12 cellular contexts compared by ENCODE assay signal in genomic region chr13:48567521-48568331, GRCh38. TPM values are rescaled to one million over a fixed set of nuclear protein-coding genes. Genes with fewer than 3 reads are reported as not detected.
DNase-seq lines count a peak whose midpoint lies in the region; ATAC-seq and TF ChIP-seq lines count a peak whose summit lies in the region.
"Had no signal": no experiment of that assay in that cellular context is flagged by ENCODE, and none has a peak within 500 bp of the region (broad histone marks: within the 10 kb centered on the region; RNA-seq: fewer than 3 reads in every experiment).

No MANE protein-coding gene starts in this region.

- H3K4me1 ChIP-seq in lung (ENCODE audit: control insufficient read depth in 2 of 2, insufficient read depth in 2 of 2, low read length in 2 of 2) (peaks cover 3 to 8% of the 10 kb centered on the region in 2 donors), thyroid gland (peaks cover 3 to 10% of the 10 kb centered on the region in 2 donors)

- no peaks in the 10 kb centered on the region for H3K9me3 Mint-ChIP-seq in stimulated activated naive B cell treated with anti-CD40 and anti-IgM and Interleukin-4, amounts not matched to agents 10 μg/mL and 1 μg/mL and 100 μg/mL, for 72 hours
- H3K9me3 Mint-ChIP-seq: activated CD4-positive, alpha-beta T cell treated with anti-CD3 and anti-CD28 coated beads, Interleukin-2, amount 10 ng/mL, durations not matched to agents 7 days and 5 days had no signal

- H3K27ac ChIP-seq in coronary artery (peak overlapping the region; percentile 81 to 82), lung (ENCODE audit: low read depth in 1 of 2, low read length in 1 of 2) (peak overlapping the region; percentile 5 to 84), thyroid gland (peak overlapping the region; percentile 42 to 52 (median 48))

- H3K4me1 Mint-ChIP-seq in stimulated activated naive B cell treated with anti-CD40 and anti-IgM and Interleukin-4, amounts not matched to agents 10 μg/mL and 1 μg/mL and 100 μg/mL, for 72 hours = peaks cover 5 to 10% of the 10 kb centered on the region in 2 donors

- H3K27ac Mint-ChIP-seq in stimulated activated naive B cell treated with anti-CD40 and anti-IgM and Interleukin-4, amounts not matched to agents 10 μg/mL and 1 μg/mL and 100 μg/mL, for 72 hours = no peak overlapping the region
- H3K27ac Mint-ChIP-seq: activated CD4-positive, alpha-beta T cell treated with anti-CD3 and anti-CD28 coated beads, Interleukin-2, amount 10 ng/mL, durations not matched to agents 7 days and 5 days had no signal

- no peaks in the 10 kb centered on the region for H3K36me3 Mint-ChIP-seq in stimulated activated naive B cell treated with anti-CD40 and anti-IgM and Interleukin-4, amounts not matched to agents 10 μg/mL and 1 μg/mL and 100 μg/mL, for 72 hours

- no peak for TF ChIP-seq POLR2A in thyroid gland (IDR thresholded peaks at IDR 0.05)

- H3K36me3 ChIP-seq in lung (ENCODE audit: control insufficient read depth in 2 of 2, insufficient read depth in 2 of 2, low read length in 2 of 2) (no peaks in the 10 kb centered on the region), thyroid gland (no peaks in the 10 kb centered on the region)

- peaks cover 62 to 68% of the 10 kb centered on the region in 2 donors for H3K27me3 Mint-ChIP-seq in stimulated activated naive B cell treated with anti-CD40 and anti-IgM and Interleukin-4, amounts not matched to agents 10 μg/mL and 1 μg/mL and 100 μg/mL, for 72 hours

- WGBS in lung, 2 donors = 6 to 16% methylated on average over 6 of the region's 6 CpGs
- WGBS in thyroid gland, 2 donors = 56% methylated on average over 6 of the region's 6 CpGs

- ATAC-seq in lung (ENCODE audit: insufficient read depth, low FRiP score) = no peak
- no peak for ATAC-seq in stimulated activated naive B cell treated with anti-CD40 and anti-IgM and Interleukin-4, amounts not matched to agents 10 μg/mL and 1 μg/mL and 100 μg/mL, for 72 hours (replicated peaks)

- no peaks in the 10 kb centered on the region for H3K9me3 ChIP-seq in lung (ENCODE audit: control insufficient read depth in 2 of 2, insufficient read depth in 1 of 2, low read length in 1 of 2)
- H3K9me3 ChIP-seq in thyroid gland = no peaks in the 10 kb centered on the region

- H3K27me3 ChIP-seq in lung (ENCODE audit: control insufficient read depth, insufficient read depth) (no peaks in the 10 kb centered on the region), thyroid gland (no peaks in the 10 kb centered on the region)

- H3K4me3 ChIP-seq in coronary artery (peak overlapping the region; percentile 8), lung (no peak overlapping the region), thyroid gland (replicated peaks in 1 of 3) (no peak overlapping the region)

- DNase-seq in MV-4-11 (lab: John Stamatoyannopoulos, UW) (peak; percentile 91), coronary artery (ENCODE audit: low spot score) (no peak), lung (ENCODE audit: low spot score) (no peak), thyroid gland (no peak), iPS-NIHi11 (ENCODE audit: low spot score) (no peak), NCI-H1417 (lab: John Stamatoyannopoulos, UW) (no peak)
- DNase-seq in stimulated activated naive B cell treated with anti-CD40 and anti-IgM and Interleukin-4, amounts not matched to agents 10 μg/mL and 1 μg/mL and 100 μg/mL, for 72 hours = no peak
- DNase-seq in central memory CD4-positive, alpha-beta T cell = no peak
- DNase-seq: activated CD4-positive, alpha-beta T cell treated with anti-CD3 and anti-CD28 coated beads, Interleukin-2, amount 10 ng/mL, durations not matched to agents 7 days and 5 days; NCI-H82; nucleus accumbens; stimulated activated naive CD4-positive, alpha-beta T cell treated with Interleukin-2 at 50 U/mL for 16 hours had no signal

- intact Hi-C loops in thyroid gland (cut with DNase I) = no loop called here

- H3K4me3 Mint-ChIP-seq in stimulated activated naive B cell treated with anti-CD40 and anti-IgM and Interleukin-4, amounts not matched to agents 10 μg/mL and 1 μg/mL and 100 μg/mL, for 72 hours = no peak overlapping the region
- H3K4me3 Mint-ChIP-seq: activated CD4-positive, alpha-beta T cell treated with anti-CD3 and anti-CD28 coated beads, Interleukin-2, amount 10 ng/mL, durations not matched to agents 7 days and 5 days had no signal

- TF ChIP-seq CTCF in coronary artery (IDR thresholded peaks at IDR 0.05) = no peak
- TF ChIP-seq CTCF in lung (IDR thresholded peaks at IDR 0.05; ENCODE audit: control extremely low read depth, extremely low read depth) = no peak
- no peak for TF ChIP-seq CTCF in thyroid gland (IDR thresholded peaks at IDR 0.05)

RNA-seq across cellular contexts. Expression of gene RCBTB2, which starts 34.8 kb away (rescaled TPM):
- total RNA-seq in lung = 10 to 100 TPM in 1 of 2 donors, 1 to 10 TPM in 1; 10.0 to 18.4 TPM
- polyA plus RNA-seq in lung = 10 to 100 TPM in 1 of 2 donors, 1 to 10 TPM in 1; 8.5 to 14.2 TPM
- 10 to 100 TPM; 29.1 to 49.6 (median 34.9) TPM for total RNA-seq in thyroid gland
